In the genomic region with DNA sequence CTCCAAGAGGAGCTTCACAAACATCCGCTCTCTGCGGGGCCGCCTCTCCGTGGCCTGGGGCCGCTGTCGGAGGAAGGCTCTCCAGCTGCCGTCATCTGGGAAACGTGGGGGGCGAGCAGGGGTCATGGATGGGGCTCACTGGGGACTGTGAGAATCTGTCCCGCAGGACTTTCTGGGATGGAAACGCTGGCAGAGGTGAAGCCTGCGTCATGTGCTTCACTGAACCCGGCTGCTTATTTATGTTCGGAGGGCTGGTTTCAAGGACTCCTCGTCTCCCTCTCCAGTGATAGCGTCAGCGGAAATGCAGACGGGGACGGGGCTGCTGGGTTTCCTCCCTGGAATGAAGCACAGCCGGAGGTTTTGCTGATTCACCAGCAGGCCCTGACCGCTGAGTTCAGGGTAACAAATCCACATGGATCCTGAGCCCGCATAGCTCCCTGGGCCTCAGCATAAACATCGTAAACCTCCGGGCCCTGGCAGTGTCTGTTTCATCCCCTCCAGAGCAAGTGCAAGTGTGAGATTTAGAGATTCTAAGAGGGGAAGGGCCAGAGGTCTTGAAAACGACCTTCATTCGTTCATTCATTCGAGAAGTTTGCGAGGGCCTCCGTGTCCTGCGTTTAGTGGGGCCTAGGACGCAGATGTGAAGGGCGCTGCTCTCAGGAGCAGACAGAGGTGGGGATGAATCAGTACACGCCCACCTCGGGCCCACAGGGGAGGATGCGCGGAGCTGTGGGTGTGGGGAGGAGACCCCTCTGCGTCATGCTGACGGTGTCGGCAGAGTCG, we compare ENCODE assay signal across 9 cellular contexts. TPM values are rescaled to one million over a fixed set of nuclear protein-coding genes. Genes with fewer than 3 reads are reported as not detected.
DNase-seq lines count a peak whose midpoint lies in the region; ATAC-seq, FAIRE-seq and TF ChIP-seq lines count a peak whose summit lies in the region.
"Had no signal": no experiment of that assay in that cellular context is flagged by ENCODE, and none has a peak within 500 bp of the region (broad histone marks: within the 10 kb centered on the region; RNA-seq: fewer than 3 reads in every experiment).

No MANE protein-coding gene starts in this region.

- peaks cover 23% of the 10 kb centered on the region for H3K4me1 Mint-ChIP-seq in activated T-cell treated with anti-CD3 and anti-CD28 coated beads, Interleukin-2, amount 50 U/mL, for 24 hours (ENCODE audit: low read depth)

- DNase-seq in activated T-cell treated with anti-CD3 and anti-CD28 coated beads, Interleukin-2, amount 50 U/mL, for 24 hours, result peak; percentile 29
- no peak for DNase-seq in activated T-cell treated with anti-CD3 and anti-CD28 coated beads for 4 hours
- DNase-seq in mucosa of descending colon, result peak; percentile 61 to 76 (median 64)
- DNase-seq in urothelium cell line (ENCODE audit: low spot score), result peak; percentile 48
- DNase-seq in iPS-NIHi11 (ENCODE audit: low spot score), result no peak
- DNase-seq: NCI-H2029 treated with DMSO at 0.1 percent for 48 hours had no signal

- no peaks in the 10 kb centered on the region for H3K36me3 Mint-ChIP-seq in activated T-cell treated with anti-CD3 and anti-CD28 coated beads, Interleukin-2, amount 50 U/mL, for 24 hours (ENCODE audit: low read depth)

- no peaks in the 10 kb centered on the region for H3K36me3 ChIP-seq in endocrine pancreas (ENCODE audit: control insufficient read depth, insufficient read depth, low read length)
- no peaks in the 10 kb centered on the region for H3K36me3 ChIP-seq in mucosa of descending colon (ENCODE audit: low read depth)

- H3K4me1 ChIP-seq in endocrine pancreas (ENCODE audit: control insufficient read depth, insufficient read depth, low read length) (no peaks in the 10 kb centered on the region), mucosa of descending colon (ENCODE audit: low read depth) (peaks cover 24% of the 10 kb centered on the region)

- intact Hi-C loops in mucosa of descending colon (cut with DNase I, micrococcal nuclease), result loop anchor here (5.0 kb wide), 1 partner anchor 143 kb away; no protein-coding TSS in a partner anchor

- H3K9ac ChIP-seq in endocrine pancreas (ENCODE audit: control insufficient read depth, insufficient read depth, low read length), result peak overlapping the region; percentile 44

- TF ChIP-seq CTCF in mucosa of descending colon (IDR thresholded peaks at IDR 0.05), result no peak

- H3K9me3 ChIP-seq in endocrine pancreas (ENCODE audit: control insufficient read depth, low read length) (no peaks in the 10 kb centered on the region), mucosa of descending colon (no peaks in the 10 kb centered on the region)

- H3K27me3 Mint-ChIP-seq in activated T-cell treated with anti-CD3 and anti-CD28 coated beads, Interleukin-2, amount 50 U/mL, for 24 hours, result no peaks in the 10 kb centered on the region

- no peak overlapping the region for H3K4me3 Mint-ChIP-seq in activated T-cell treated with anti-CD3 and anti-CD28 coated beads, Interleukin-2, amount 50 U/mL, for 24 hours

- no peak for FAIRE-seq in urothelium cell line (lab: Jason Lieb, UNC)

- H3K27ac Mint-ChIP-seq in activated T-cell treated with anti-CD3 and anti-CD28 coated beads, Interleukin-2, amount 50 U/mL, for 24 hours, result no peak overlapping the region

- H3K9me3 Mint-ChIP-seq in activated T-cell treated with anti-CD3 and anti-CD28 coated beads, Interleukin-2, amount 50 U/mL, for 24 hours, result no peaks in the 10 kb centered on the region

- ATAC-seq in mucosa of descending colon (peak; percentile 42), GM19328 (IDR thresholded peaks at IDR 0.05; ENCODE audit: unreplicated experiment) (no peak), GM18873 (IDR thresholded peaks at IDR 0.05; ENCODE audit: low FRiP score, unreplicated experiment) (no peak)

- H3K27me3 ChIP-seq in endocrine pancreas (ENCODE audit: control insufficient read depth, insufficient read depth, low read length), result no peaks in the 10 kb centered on the region

- H3K4me3 ChIP-seq in endocrine pancreas (ENCODE audit: control insufficient read depth, insufficient read depth, low read length) (no peak overlapping the region), mucosa of descending colon (no peak overlapping the region)

RNA-seq across cellular contexts. Expression of a gene that starts 7.0 kb away (rescaled TPM):
- total RNA-seq in mucosa of descending colon, result 10 to 100 TPM; 26.4 to 38.0 (median 29.8) TPM

Comparison
In these comparisons a context has a peak if more than half of its experiments do, and no peak if none do; other contexts are left out.
1. DNase-seq: peak in activated T-cell treated with anti-CD3 and anti-CD28 coated beads, Interleukin-2, amount 50 U/mL, for 24 hours (single experiment), mucosa of descending colon (3 of 3) and urothelium cell line (single experiment); none in activated T-cell treated with anti-CD3 and anti-CD28 coated beads for 4 hours (single experiment) and iPS-NIHi11 (single experiment).